In genomic region chr16:642189-643049, GRCh38 we compare ENCODE assay signal across 8 cellular contexts. TPM values are rescaled to one million over a fixed set of nuclear protein-coding genes. Genes with fewer than 3 reads are reported as not detected.
DNase-seq lines count a peak whose midpoint lies in the region; ATAC-seq and TF ChIP-seq lines count a peak whose summit lies in the region.

No MANE protein-coding gene starts in this region.

- ATAC-seq in GM18861 (IDR thresholded peaks at IDR 0.05; ENCODE audit: unreplicated experiment) (peak; percentile 21), HG03280 (IDR thresholded peaks at IDR 0.05; ENCODE audit: unreplicated experiment) (peak; percentile 39)

- no peaks in the 10 kb centered on the region for H3K27me3 ChIP-seq in thyroid gland

- intact Hi-C loops in dendritic cell treated with granulocyte-macrophage colony-stimulating factor and Interleukin-4, amounts not matched to agents 40 ng/mL and 50 ng/mL, for 4 days (cut with micrococcal nuclease) = no loop called here
- intact Hi-C loops in thyroid gland (cut with DNase I) = no loop called here

- peaks cover 66% of the 10 kb centered on the region for H3K4me1 Mint-ChIP-seq in dendritic cell treated with granulocyte-macrophage colony-stimulating factor and Interleukin-4, amounts not matched to agents 40 ng/mL and 50 ng/mL, for 4 days (ENCODE audit: low read depth)

- TF ChIP-seq CTCF in AG10803 (conservative IDR thresholded peaks at IDR 0.05; ENCODE audit: low read length) (no peak), thyroid gland (IDR thresholded peaks at IDR 0.05) (no peak)

- H3K27ac Mint-ChIP-seq in dendritic cell treated with granulocyte-macrophage colony-stimulating factor and Interleukin-4, amounts not matched to agents 40 ng/mL and 50 ng/mL, for 4 days = peak overlapping the region; percentile 86

- H3K27ac ChIP-seq in mesodermal cell (ENCODE audit: low read depth, low read length, severe bottlenecking) = no peak overlapping the region
- peak overlapping the region; percentile 71 to 86 (median 83) for H3K27ac ChIP-seq in thyroid gland

- peak overlapping the region; percentile 78 for H3K4me3 Mint-ChIP-seq in dendritic cell treated with granulocyte-macrophage colony-stimulating factor and Interleukin-4, amounts not matched to agents 40 ng/mL and 50 ng/mL, for 4 days

- no peaks in the 10 kb centered on the region for H3K9me3 Mint-ChIP-seq in dendritic cell treated with granulocyte-macrophage colony-stimulating factor and Interleukin-4, amounts not matched to agents 40 ng/mL and 50 ng/mL, for 4 days

- H3K9me3 ChIP-seq in mesodermal cell (ENCODE audit: control insufficient read depth, low read length) (no peaks in the 10 kb centered on the region), thyroid gland (no peaks in the 10 kb centered on the region)

- peaks cover 48% of the 10 kb centered on the region for H3K36me3 Mint-ChIP-seq in dendritic cell treated with granulocyte-macrophage colony-stimulating factor and Interleukin-4, amounts not matched to agents 40 ng/mL and 50 ng/mL, for 4 days (ENCODE audit: low read depth)

- H3K27me3 Mint-ChIP-seq in dendritic cell treated with granulocyte-macrophage colony-stimulating factor and Interleukin-4, amounts not matched to agents 40 ng/mL and 50 ng/mL, for 4 days = peaks cover 3% of the 10 kb centered on the region

- H3K4me1 ChIP-seq in mesodermal cell (ENCODE audit: control insufficient read depth, insufficient read depth, low read length, poor library complexity, severe bottlenecking) (peaks cover 11% of the 10 kb centered on the region), thyroid gland (peaks cover 43 to 63% of the 10 kb centered on the region in 2 donors)

- H3K36me3 ChIP-seq in mesodermal cell (ENCODE audit: control insufficient read depth, insufficient read depth, low read length) (no peaks in the 10 kb centered on the region), thyroid gland (no peaks in the 10 kb centered on the region)

- no peak for TF ChIP-seq POLR2A in thyroid gland (IDR thresholded peaks at IDR 0.05)

- DNase-seq in AG10803 (ENCODE audit: low read depth) = no peak
- DNase-seq in SKM-1 (lab: John Stamatoyannopoulos, UW; ENCODE audit: unreplicated experiment) = peak; percentile 58
- peak; percentile 79 to 82 for DNase-seq in thyroid gland
- DNase-seq in NCI-H1092 (lab: John Stamatoyannopoulos, UW) = no peak

- H3K4me3 ChIP-seq in AG10803 (ENCODE audit: low read length) (peak overlapping the region; percentile 77), mesodermal cell (ENCODE audit: extremely low read depth, insufficient read depth, low read length, poor library complexity, severe bottlenecking) (peak overlapping the region; percentile 56), thyroid gland (replicated peaks in 1 of 3) (peak overlapping the region; percentile 31 to 93 (median 64))

- WGBS in mesodermal cell (ENCODE audit: insufficient coverage in 2 of 2), 2 experiments = 6 to 12% methylated on average over 59 to 64 of the region's 72 CpGs
- 15 to 59% methylated on average over 11 to 18 of the region's 72 CpGs for WGBS in thyroid gland, 2 donors

RNA-seq across cellular contexts. Expression of gene MCRIP2, which starts 0.8 kb away (rescaled TPM):
- polyA plus RNA-seq in mesodermal cell (2013, experiment 1 of 2) = 11.1 TPM
- polyA plus RNA-seq in mesodermal cell (2013, experiment 2 of 2) = 11.5 TPM
- total RNA-seq in thyroid gland = 100 to 1,000 TPM in 1 of 4 donors, 10 to 100 TPM in 3; 61.3 to 124 (median 69.1) TPM

RNA-seq across cellular contexts. Expression of gene METTL26, which starts 6.3 kb away (rescaled TPM):
- polyA plus RNA-seq in mesodermal cell (2013, experiment 1 of 2) = 84.0 TPM
- 70.7 TPM for polyA plus RNA-seq in mesodermal cell (2013, experiment 2 of 2)
- total RNA-seq in thyroid gland = 100 to 1,000 TPM in 2 of 4 donors, 10 to 100 TPM in 2; 54.2 to 180 (median 115) TPM

RNA-seq across cellular contexts. Expression of gene WDR90, which starts 6.7 kb away (rescaled TPM):
- polyA plus RNA-seq in mesodermal cell (2013, experiment 1 of 2) = 19.9 TPM
- 18.6 TPM for polyA plus RNA-seq in mesodermal cell (2013, experiment 2 of 2)
- 10 to 100 TPM; 23.6 to 56.0 (median 34.3) TPM for total RNA-seq in thyroid gland

RNA-seq across cellular contexts. Expression of gene WFIKKN1, which starts 11.6 kb away (rescaled TPM):
- 30.4 TPM for polyA plus RNA-seq in mesodermal cell (2013, experiment 1 of 2)
- polyA plus RNA-seq in mesodermal cell (2013, experiment 2 of 2) = 30.3 TPM
- 1 to 10 TPM in 1 of 4 donors, under 1 TPM in 3; 0.13 to 1.8 (median 0.77) TPM for total RNA-seq in thyroid gland

RNA-seq across cellular contexts. Expression of gene RHOT2, which starts 25.5 kb away (rescaled TPM):
- polyA plus RNA-seq in mesodermal cell (2013, experiment 1 of 2) = 96.2 TPM
- 75.5 TPM for polyA plus RNA-seq in mesodermal cell (2013, experiment 2 of 2)
- 10 to 100 TPM; 49.7 to 81.8 (median 57.6) TPM for total RNA-seq in thyroid gland

Comparison
In these comparisons a context has a peak if more than half of its experiments do, and no peak if none do; other contexts are left out.
1. DNase-seq: peak in SKM-1 (single experiment) and thyroid gland (2 of 2); none in AG10803 (single experiment) and NCI-H1092 (single experiment).
2. Peak in every context shown above with its lines, with median percentiles within 50 percentile points of each other: H3K4me3 ChIP-seq.